ENCODE assay signal across 8 cellular contexts in the genomic region with DNA sequence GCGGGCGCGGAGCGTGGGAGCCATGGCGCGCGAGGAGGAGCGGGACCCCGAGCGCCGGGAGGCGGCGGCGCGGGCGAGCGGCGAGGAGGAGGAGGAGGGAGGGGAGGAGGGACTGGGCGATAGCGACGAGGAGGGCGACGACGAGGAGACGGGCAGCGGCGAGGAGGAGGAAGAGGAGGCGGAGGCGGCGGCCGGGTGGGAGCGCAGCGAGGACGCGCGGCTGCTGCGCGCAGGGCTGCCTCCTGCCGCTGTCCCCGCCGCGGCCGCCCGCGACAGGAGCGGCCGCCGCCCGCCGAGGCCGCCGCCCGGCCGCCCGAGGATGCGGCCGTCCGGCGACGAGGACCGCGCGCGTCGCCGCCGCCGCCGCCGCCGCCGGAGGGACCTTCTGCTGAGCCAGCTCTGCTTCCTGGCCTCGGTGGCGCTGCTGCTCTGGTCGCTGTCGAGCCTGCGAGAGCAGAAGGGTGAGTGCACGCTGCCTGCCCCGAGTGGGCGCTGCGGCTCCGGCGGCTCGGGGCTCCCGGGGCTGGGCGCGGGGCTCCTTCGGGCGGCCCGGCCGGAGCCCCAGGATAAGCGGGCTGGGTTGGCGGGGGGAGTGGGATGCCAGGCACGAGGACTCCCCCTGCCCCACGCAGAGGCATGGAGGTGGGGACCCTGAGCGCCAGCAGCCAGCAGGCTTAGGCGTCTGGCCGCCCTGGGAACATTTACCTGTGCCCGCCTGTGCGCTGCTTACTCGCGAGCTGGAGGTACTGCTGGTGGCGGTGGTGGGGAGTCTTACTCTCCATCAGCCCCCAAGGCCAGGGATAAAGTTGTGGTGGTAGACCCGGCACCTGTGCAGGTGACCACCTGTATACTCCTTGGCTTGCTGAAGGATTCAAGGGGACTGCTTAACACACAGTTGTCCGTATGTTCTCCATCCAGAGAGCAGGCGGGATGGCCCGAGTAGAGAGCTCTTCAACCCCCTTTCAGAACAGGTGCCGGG.
DNase-seq lines count a peak whose midpoint lies in the region; ATAC-seq and TF ChIP-seq lines count a peak whose summit lies in the region.

A gene (plus strand): TSS at position 119 of the 979 bp plus-strand sequence.

- H3K4me3 ChIP-seq in choroid plexus epithelial cell (ENCODE audit: low read depth, low read length) = peak within 1 kb of the TSS; percentile 57

- peak; percentile 54 for TF ChIP-seq CTCF in choroid plexus epithelial cell (conservative IDR thresholded peaks at IDR 0.05; ENCODE audit: low read depth, low read length)

- ATAC-seq in GM21717 (IDR thresholded peaks at IDR 0.05; ENCODE audit: unreplicated experiment) (peak; percentile 57), HG03342 (IDR thresholded peaks at IDR 0.05; ENCODE audit: unreplicated experiment) (no peak)

- DNase-seq in EH (ENCODE audit: low read depth) (peak; percentile 77), NCI-H748 (lab: John Stamatoyannopoulos, UW; ENCODE audit: unreplicated experiment) (peak; percentile 89), choroid plexus epithelial cell (ENCODE audit: low read depth) (peak; percentile 63), kidney tubule cell (ENCODE audit: low spot score) (peak; percentile 50), NAMALWA (ENCODE audit: low spot score) (no peak)
- peak; percentile 12 to 27 for DNase-seq in stimulated activated CD8-positive, alpha-beta memory T cell treated with anti-CD3 and anti-CD28 coated beads, Interleukin-2, amount 100 ng/mL, for 48 hours (ENCODE audit: low read depth in 2 of 2)
